ENCODE assay signal across 1 cellular context in genomic region chr13:97076898-97077297, GRCh38.
TF ChIP-seq lines count a peak whose summit lies in the region.

No MANE protein-coding gene starts in this region.

TF ChIP-seq in HepG2, 621 proteins besides CTCF, POLR2A, EP300 and RAD21 (continued from another document):
- TF ChIP-seq, protein P1, sequence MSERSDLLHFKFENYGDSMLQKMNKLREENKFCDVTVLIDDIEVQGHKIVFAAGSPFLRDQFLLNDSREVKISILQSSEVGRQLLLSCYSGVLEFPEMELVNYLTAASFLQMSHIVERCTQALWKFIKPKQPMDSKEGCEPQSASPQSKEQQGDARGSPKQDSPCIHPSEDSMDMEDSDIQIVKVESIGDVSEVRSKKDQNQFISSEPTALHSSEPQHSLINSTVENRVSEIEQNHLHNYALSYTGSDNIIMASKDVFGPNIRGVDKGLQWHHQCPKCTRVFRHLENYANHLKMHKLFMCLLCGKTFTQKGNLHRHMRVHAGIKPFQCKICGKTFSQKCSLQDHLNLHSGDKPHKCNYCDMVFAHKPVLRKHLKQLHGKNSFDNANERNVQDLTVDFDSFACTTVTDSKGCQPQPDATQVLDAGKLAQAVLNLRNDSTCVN (CRISPR knock-in tag; IDR thresholded peaks at IDR 0.05; ENCODE audit: borderline replicate concordance) = no peak
- TF ChIP-seq NR3C1 (CRISPR knock-in tag; IDR thresholded peaks at IDR 0.05) = no peak
- no peak for TF ChIP-seq HNRNPLL (IDR thresholded peaks at IDR 0.05; ENCODE audit: low read depth, low read length, poor library complexity, severe bottlenecking)
- TF ChIP-seq HDAC6 (IDR thresholded peaks at IDR 0.05; ENCODE audit: low read depth, low read length) = no peak
